7 cellular contexts compared by ENCODE assay signal in the genomic region with DNA sequence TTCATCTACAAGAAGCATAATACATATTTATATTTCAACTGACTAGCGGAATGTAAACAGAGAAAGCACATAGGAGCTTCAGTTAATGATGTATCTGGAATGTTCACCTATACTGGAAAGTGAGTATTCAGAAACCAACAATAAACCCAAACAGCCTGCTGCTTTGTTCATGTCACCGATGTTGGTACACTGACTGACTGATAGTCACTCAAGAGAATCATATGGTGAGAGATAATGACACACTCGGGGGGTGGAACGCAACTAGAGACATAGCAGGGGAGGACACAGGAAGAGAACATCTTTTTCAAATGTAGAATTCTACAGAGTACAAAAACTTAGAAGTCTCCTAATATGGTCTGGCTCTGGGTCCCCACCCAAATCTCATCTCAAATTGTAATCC.
"Had no signal": no experiment of that assay in that cellular context is flagged by ENCODE, and none has a peak within 500 bp of the region (broad histone marks: within the 10 kb centered on the region; RNA-seq: fewer than 3 reads in every experiment).

No MANE protein-coding gene starts in this region.

- DNase-seq: GDM1, GF-D8 had no signal

- FAIRE-seq: G401.6, GM12891, GM12892, GM18507, GM19239 had no signal
